In the genomic region with DNA sequence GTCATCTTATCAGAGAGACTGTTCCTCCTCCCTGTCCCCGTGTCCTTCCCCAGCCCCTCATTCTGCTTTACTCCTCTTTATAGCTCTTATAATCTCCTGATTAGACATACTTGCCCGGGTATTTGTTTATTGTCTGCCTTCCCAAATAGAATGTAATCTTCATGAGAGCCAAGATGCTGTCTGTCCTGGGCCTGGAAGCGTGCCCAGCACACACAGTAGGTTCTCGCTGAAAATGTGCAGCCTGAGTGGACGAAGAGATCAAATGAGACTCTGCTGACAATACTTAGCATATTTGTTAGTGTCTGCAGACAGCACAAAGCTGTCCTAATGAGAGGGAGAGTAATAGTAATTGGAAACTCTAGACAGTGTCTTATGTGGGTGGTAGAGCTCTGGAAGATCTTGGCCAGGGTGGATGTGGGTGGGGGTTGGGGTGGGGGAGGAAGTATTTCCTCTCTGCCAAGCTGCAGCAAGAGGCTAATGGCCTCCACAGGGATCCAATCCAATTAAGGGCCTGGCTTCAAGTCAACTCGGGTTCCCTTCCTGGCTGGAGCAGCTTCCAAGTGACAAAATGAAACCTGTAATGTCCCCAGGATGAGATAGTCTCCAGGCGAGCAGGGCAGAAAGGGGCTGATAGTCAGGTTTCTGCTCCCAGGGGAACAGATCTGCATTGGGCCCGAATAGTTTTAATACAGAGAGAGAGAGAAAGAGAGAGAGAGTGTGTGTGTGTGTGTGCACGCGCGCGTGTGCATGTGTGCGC, we compare ENCODE assay signal across 1 cellular context.
TF ChIP-seq lines count a peak whose summit lies in the region.

No MANE protein-coding gene starts in this region.

TF ChIP-seq in K562, 482 proteins besides CTCF, POLR2A, EP300 and RAD21 (continued from another document):
- TF ChIP-seq, protein P1, sequence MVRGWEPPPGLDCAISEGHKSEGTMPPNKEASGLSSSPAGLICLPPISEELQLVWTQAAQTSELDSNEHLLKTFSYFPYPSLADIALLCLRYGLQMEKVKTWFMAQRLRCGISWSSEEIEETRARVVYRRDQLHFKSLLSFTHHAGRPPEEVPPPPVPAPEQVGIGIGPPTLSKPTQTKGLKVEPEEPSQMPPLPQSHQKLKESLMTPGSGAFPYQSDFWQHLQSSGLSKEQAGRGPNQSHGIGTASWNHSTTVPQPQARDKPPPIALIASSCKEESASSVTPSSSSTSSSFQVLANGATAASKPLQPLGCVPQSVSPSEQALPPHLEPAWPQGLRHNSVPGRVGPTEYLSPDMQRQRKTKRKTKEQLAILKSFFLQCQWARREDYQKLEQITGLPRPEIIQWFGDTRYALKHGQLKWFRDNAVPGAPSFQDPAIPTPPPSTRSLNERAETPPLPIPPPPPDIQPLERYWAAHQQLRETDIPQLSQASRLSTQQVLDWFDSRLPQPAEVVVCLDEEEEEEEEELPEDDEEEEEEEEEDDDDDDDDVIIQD (CRISPR knock-in tag; IDR thresholded peaks at IDR 0.05) = no peak
- TF ChIP-seq HOXB6 (CRISPR knock-in tag; IDR thresholded peaks at IDR 0.05; ENCODE audit: borderline replicate concordance) (no peak), SAFB2 (IDR thresholded peaks at IDR 0.05; ENCODE audit: borderline replicate concordance, low read depth, low read length, severe bottlenecking) (no peak), SNIP1 (IDR thresholded peaks at IDR 0.05; ENCODE audit: low read depth) (no peak), BCOR (IDR thresholded peaks at IDR 0.05) (no peak), CCNT2 (IDR thresholded peaks at IDR 0.05; ENCODE audit: borderline replicate concordance, extremely low read depth, insufficient read length, low read depth, low read length) (no peak), MTA1 (IDR thresholded peaks at IDR 0.05; ENCODE audit: borderline replicate concordance) (no peak), FOSL1 (tag; conservative IDR thresholded peaks at IDR 0.05) (no peak), TRIM24 (IDR thresholded peaks at IDR 0.05) (no peak), SRF (CRISPR knock-in tag; IDR thresholded peaks at IDR 0.05) (no peak), KLF6 (CRISPR knock-in tag; IDR thresholded peaks at IDR 0.05; ENCODE audit: borderline replicate concordance) (no peak), ZNF586 (CRISPR knock-in tag; conservative IDR thresholded peaks at IDR 0.05) (no peak), ETS2 (tag; IDR thresholded peaks at IDR 0.05; ENCODE audit: borderline replicate concordance, poor library complexity, severe bottlenecking) (no peak), TCF7L2 (IDR thresholded peaks at IDR 0.05; ENCODE audit: low read depth, low read length) (no peak), HNRNPH1 (optimal IDR thresholded peaks at IDR 0.05; ENCODE audit: low read depth, low read length) (no peak), NFIC (IDR thresholded peaks at IDR 0.05) (peak; percentile 53), NCOA1 (IDR thresholded peaks at IDR 0.05; ENCODE audit: low read depth) (no peak), TRIM28 (IDR thresholded peaks at IDR 0.05) (no peak; the same call in 1 of the 2 replicates), NR2C1 (IDR thresholded peaks at IDR 0.05) (no peak), NR2C1 (tag; IDR thresholded peaks at IDR 0.05) (no peak), HNRNPLL (IDR thresholded peaks at IDR 0.05; ENCODE audit: low read depth, low read length, poor library complexity, severe bottlenecking) (peak; percentile 9), KAT8 (IDR thresholded peaks at IDR 0.05; ENCODE audit: low read depth) (no peak), TAF15 (IDR thresholded peaks at IDR 0.05; ENCODE audit: low read depth, low read length) (no peak), SRSF1 (IDR thresholded peaks at IDR 0.05; ENCODE audit: low read depth, low read length) (no peak), HDAC3 (IDR thresholded peaks at IDR 0.05; ENCODE audit: borderline replicate concordance, partially characterized antibody) (no peak), GATA2 (CRISPR knock-in tag; IDR thresholded peaks at IDR 0.05) (no peak), POU5F1 (IDR thresholded peaks at IDR 0.05; ENCODE audit: borderline replicate concordance, low read depth, low read length, partially characterized antibody) (no peak), HNRNPK (IDR thresholded peaks at IDR 0.05; ENCODE audit: low read depth, low read length, poor library complexity, severe bottlenecking) (no peak), ZNF76 (CRISPR knock-in tag; IDR thresholded peaks at IDR 0.05; ENCODE audit: borderline replicate concordance) (no peak), PRPF4 (IDR thresholded peaks at IDR 0.05; ENCODE audit: insufficient read depth, low read depth, low read length, poor library complexity, severe bottlenecking) (no peak), CREBBP (IDR thresholded peaks at IDR 0.05; ENCODE audit: low read depth, low read length) (no peak)
- TF ChIP-seq, protein P2, sequence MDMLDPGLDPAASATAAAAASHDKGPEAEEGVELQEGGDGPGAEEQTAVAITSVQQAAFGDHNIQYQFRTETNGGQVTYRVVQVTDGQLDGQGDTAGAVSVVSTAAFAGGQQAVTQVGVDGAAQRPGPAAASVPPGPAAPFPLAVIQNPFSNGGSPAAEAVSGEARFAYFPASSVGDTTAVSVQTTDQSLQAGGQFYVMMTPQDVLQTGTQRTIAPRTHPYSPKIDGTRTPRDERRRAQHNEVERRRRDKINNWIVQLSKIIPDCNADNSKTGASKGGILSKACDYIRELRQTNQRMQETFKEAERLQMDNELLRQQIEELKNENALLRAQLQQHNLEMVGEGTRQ (CRISPR knock-in tag; IDR thresholded peaks at IDR 0.05) = no peak
- TF ChIP-seq, protein P3, sequence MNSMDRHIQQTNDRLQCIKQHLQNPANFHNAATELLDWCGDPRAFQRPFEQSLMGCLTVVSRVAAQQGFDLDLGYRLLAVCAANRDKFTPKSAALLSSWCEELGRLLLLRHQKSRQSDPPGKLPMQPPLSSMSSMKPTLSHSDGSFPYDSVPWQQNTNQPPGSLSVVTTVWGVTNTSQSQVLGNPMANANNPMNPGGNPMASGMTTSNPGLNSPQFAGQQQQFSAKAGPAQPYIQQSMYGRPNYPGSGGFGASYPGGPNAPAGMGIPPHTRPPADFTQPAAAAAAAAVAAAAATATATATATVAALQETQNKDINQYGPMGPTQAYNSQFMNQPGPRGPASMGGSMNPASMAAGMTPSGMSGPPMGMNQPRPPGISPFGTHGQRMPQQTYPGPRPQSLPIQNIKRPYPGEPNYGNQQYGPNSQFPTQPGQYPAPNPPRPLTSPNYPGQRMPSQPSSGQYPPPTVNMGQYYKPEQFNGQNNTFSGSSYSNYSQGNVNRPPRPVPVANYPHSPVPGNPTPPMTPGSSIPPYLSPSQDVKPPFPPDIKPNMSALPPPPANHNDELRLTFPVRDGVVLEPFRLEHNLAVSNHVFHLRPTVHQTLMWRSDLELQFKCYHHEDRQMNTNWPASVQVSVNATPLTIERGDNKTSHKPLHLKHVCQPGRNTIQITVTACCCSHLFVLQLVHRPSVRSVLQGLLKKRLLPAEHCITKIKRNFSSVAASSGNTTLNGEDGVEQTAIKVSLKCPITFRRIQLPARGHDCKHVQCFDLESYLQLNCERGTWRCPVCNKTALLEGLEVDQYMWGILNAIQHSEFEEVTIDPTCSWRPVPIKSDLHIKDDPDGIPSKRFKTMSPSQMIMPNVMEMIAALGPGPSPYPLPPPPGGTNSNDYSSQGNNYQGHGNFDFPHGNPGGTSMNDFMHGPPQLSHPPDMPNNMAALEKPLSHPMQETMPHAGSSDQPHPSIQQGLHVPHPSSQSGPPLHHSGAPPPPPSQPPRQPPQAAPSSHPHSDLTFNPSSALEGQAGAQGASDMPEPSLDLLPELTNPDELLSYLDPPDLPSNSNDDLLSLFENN (IDR thresholded peaks at IDR 0.05; ENCODE audit: low read depth in 2 of 2, low read length in 2 of 2) = no peak
- TF ChIP-seq, protein P4, sequence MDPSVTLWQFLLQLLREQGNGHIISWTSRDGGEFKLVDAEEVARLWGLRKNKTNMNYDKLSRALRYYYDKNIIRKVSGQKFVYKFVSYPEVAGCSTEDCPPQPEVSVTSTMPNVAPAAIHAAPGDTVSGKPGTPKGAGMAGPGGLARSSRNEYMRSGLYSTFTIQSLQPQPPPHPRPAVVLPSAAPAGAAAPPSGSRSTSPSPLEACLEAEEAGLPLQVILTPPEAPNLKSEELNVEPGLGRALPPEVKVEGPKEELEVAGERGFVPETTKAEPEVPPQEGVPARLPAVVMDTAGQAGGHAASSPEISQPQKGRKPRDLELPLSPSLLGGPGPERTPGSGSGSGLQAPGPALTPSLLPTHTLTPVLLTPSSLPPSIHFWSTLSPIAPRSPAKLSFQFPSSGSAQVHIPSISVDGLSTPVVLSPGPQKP (CRISPR knock-in tag; IDR thresholded peaks at IDR 0.05) = no peak
- TF ChIP-seq, protein P5, sequence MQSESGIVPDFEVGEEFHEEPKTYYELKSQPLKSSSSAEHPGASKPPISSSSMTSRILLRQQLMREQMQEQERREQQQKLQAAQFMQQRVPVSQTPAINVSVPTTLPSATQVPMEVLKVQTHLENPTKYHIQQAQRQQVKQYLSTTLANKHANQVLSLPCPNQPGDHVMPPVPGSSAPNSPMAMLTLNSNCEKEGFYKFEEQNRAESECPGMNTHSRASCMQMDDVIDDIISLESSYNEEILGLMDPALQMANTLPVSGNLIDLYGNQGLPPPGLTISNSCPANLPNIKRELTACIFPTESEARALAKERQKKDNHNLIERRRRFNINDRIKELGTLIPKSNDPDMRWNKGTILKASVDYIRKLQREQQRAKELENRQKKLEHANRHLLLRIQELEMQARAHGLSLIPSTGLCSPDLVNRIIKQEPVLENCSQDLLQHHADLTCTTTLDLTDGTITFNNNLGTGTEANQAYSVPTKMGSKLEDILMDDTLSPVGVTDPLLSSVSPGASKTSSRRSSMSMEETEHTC (IDR thresholded peaks at IDR 0.05) = no peak
- TF ChIP-seq, protein P6, sequence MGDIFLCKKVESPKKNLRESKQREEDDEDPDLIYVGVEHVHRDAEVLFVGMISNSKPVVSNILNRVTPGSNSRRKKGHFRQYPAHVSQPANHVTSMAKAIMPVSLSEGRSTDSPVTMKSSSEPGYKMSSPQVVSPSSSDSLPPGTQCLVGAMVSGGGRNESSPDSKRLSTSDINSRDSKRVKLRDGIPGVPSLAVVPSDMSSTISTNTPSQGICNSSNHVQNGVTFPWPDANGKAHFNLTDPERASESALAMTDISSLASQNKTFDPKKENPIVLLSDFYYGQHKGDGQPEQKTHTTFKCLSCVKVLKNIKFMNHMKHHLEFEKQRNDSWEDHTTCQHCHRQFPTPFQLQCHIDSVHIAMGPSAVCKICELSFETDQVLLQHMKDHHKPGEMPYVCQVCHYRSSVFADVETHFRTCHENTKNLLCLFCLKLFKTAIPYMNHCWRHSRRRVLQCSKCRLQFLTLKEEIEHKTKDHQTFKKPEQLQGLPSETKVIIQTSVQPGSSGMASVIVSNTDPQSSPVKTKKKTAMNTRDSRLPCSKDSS (IDR thresholded peaks at IDR 0.05; ENCODE audit: low read depth, partially characterized antibody) = no peak
- TF ChIP-seq, protein P7, sequence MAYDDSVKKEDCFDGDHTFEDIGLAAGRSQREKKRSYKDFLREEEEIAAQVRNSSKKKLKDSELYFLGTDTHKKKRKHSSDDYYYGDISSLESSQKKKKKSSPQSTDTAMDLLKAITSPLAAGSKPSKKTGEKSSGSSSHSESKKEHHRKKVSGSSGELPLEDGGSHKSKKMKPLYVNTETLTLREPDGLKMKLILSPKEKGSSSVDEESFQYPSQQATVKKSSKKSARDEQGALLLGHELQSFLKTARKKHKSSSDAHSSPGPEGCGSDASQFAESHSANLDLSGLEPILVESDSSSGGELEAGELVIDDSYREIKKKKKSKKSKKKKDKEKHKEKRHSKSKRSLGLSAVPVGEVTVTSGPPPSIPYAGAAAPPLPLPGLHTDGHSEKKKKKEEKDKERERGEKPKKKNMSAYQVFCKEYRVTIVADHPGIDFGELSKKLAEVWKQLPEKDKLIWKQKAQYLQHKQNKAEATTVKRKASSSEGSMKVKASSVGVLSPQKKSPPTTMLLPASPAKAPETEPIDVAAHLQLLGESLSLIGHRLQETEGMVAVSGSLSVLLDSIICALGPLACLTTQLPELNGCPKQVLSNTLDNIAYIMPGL (CRISPR knock-in tag; IDR thresholded peaks at IDR 0.05) = no peak
- TF ChIP-seq, protein P8, sequence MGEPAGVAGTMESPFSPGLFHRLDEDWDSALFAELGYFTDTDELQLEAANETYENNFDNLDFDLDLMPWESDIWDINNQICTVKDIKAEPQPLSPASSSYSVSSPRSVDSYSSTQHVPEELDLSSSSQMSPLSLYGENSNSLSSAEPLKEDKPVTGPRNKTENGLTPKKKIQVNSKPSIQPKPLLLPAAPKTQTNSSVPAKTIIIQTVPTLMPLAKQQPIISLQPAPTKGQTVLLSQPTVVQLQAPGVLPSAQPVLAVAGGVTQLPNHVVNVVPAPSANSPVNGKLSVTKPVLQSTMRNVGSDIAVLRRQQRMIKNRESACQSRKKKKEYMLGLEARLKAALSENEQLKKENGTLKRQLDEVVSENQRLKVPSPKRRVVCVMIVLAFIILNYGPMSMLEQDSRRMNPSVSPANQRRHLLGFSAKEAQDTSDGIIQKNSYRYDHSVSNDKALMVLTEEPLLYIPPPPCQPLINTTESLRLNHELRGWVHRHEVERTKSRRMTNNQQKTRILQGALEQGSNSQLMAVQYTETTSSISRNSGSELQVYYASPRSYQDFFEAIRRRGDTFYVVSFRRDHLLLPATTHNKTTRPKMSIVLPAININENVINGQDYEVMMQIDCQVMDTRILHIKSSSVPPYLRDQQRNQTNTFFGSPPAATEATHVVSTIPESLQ (CRISPR knock-in tag; IDR thresholded peaks at IDR 0.05) = no peak
- TF ChIP-seq, protein P9, sequence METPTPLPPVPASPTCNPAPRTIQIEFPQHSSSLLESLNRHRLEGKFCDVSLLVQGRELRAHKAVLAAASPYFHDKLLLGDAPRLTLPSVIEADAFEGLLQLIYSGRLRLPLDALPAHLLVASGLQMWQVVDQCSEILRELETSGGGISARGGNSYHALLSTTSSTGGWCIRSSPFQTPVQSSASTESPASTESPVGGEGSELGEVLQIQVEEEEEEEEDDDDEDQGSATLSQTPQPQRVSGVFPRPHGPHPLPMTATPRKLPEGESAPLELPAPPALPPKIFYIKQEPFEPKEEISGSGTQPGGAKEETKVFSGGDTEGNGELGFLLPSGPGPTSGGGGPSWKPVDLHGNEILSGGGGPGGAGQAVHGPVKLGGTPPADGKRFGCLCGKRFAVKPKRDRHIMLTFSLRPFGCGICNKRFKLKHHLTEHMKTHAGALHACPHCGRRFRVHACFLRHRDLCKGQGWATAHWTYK (CRISPR knock-in tag; IDR thresholded peaks at IDR 0.05) = no peak
